In genomic region chr22:50530280-50530856, GRCh38 we compare ENCODE assay signal across 8 cellular contexts. TPM values are rescaled to one million over a fixed set of nuclear protein-coding genes. Genes with fewer than 3 reads are reported as not detected.
DNase-seq lines count a peak whose midpoint lies in the region; ATAC-seq and TF ChIP-seq lines count a peak whose summit lies in the region.

No MANE protein-coding gene starts in this region.

- peaks cover 3% of the 10 kb centered on the region for H3K27me3 Mint-ChIP-seq in activated naive CD4-positive, alpha-beta T cell treated with anti-CD3 and anti-CD28 coated beads, Interleukin-2, amount 10 ng/mL, durations not matched to agents 7 days and 5 days

- no peaks in the 10 kb centered on the region for H3K36me3 Mint-ChIP-seq in activated naive CD4-positive, alpha-beta T cell treated with anti-CD3 and anti-CD28 coated beads, Interleukin-2, amount 10 ng/mL, durations not matched to agents 7 days and 5 days

- no peak for TF ChIP-seq CTCF in 22Rv1 (IDR thresholded peaks at IDR 0.05)
- no peak for TF ChIP-seq CTCF in heart right ventricle (IDR thresholded peaks at IDR 0.05)
- TF ChIP-seq CTCF in prostate gland (IDR thresholded peaks at IDR 0.05) = no peak

- H3K27ac Mint-ChIP-seq in activated naive CD4-positive, alpha-beta T cell treated with anti-CD3 and anti-CD28 coated beads, Interleukin-2, amount 10 ng/mL, durations not matched to agents 7 days and 5 days = peak overlapping the region; percentile 98

- H3K27me3 ChIP-seq in heart right ventricle (peaks cover 3 to 53% (median 25%) of the 10 kb centered on the region in 7 donors), prostate gland (replicated peaks; ENCODE audit: insufficient read depth) (no peaks in the 10 kb centered on the region)

- 1 to 2% methylated on average over 54 to 58 of the region's 58 CpGs for WGBS in heart right ventricle, 2 donors
- WGBS in prostate gland = 2% methylated on average over 33 of the region's 58 CpGs

- H3K27ac ChIP-seq in 22Rv1 = peak overlapping the region; percentile 99
- H3K27ac ChIP-seq in heart right ventricle = peak overlapping the region; percentile 84 to 99 (median 95)
- peak overlapping the region; percentile 65 to 83 for H3K27ac ChIP-seq in prostate gland

- CTCF ChIA-PET in activated naive CD4-positive, alpha-beta T cell treated with anti-CD3 and anti-CD28 coated beads, Interleukin-2, amount 10 ng/mL, durations not matched to agents 7 days and 5 days (lab: Charles Lee) = interaction anchor here (6.1 kb wide), 1 partner anchor 91 kb away, joined by 46 read pairs; no protein-coding TSS in a partner anchor

- H3K4me3 ChIP-seq in heart right ventricle (peak overlapping the region; percentile 40 to 86 (median 71)), prostate gland (peak overlapping the region; percentile 36 to 43)

- intact Hi-C loops in heart right ventricle (cut with DNase I) = loop anchor here in 2 of 10 donors (5.0 kb wide), 1 partner anchor 92 kb away; no protein-coding TSS in a partner anchor
- intact Hi-C loops in prostate gland (cut with DNase I) = no loop called here

- TF ChIP-seq POLR2A in prostate gland (IDR thresholded peaks at IDR 0.05) = peak; percentile 62

- DNase-seq in M059J (ENCODE audit: low read depth) (peak; percentile 81), heart right ventricle (peak; percentile 83 to 88), prostate gland (ENCODE audit: low spot score) (peak; percentile 72), globus pallidus (ENCODE audit: low spot score) (no peak), NCI-H2081 treated with DMSO at 0.1 percent for 48 hours (lab: John Stamatoyannopoulos, UW) (no peak)
- DNase-seq in activated naive CD4-positive, alpha-beta T cell treated with anti-CD3 and anti-CD28 coated beads, Interleukin-2, amount 10 ng/mL, durations not matched to agents 7 days and 5 days = peak; percentile 78

- H3K36me3 ChIP-seq in heart right ventricle (peaks cover 0 to 18% (median 0%) of the 10 kb centered on the region in 9 donors), prostate gland (no peaks in the 10 kb centered on the region)

- ATAC-seq in GM18517 (IDR thresholded peaks at IDR 0.05; ENCODE audit: unreplicated experiment) (peak; percentile 22), heart right ventricle (peak; percentile 23 to 44 (median 34))

- no peaks in the 10 kb centered on the region for H3K9me3 ChIP-seq in heart right ventricle
- no peaks in the 10 kb centered on the region for H3K9me3 ChIP-seq in prostate gland

- no peaks in the 10 kb centered on the region for H3K9me3 Mint-ChIP-seq in activated naive CD4-positive, alpha-beta T cell treated with anti-CD3 and anti-CD28 coated beads, Interleukin-2, amount 10 ng/mL, durations not matched to agents 7 days and 5 days

- peak overlapping the region; percentile 93 for H3K4me3 Mint-ChIP-seq in activated naive CD4-positive, alpha-beta T cell treated with anti-CD3 and anti-CD28 coated beads, Interleukin-2, amount 10 ng/mL, durations not matched to agents 7 days and 5 days

- H3K4me1 Mint-ChIP-seq in activated naive CD4-positive, alpha-beta T cell treated with anti-CD3 and anti-CD28 coated beads, Interleukin-2, amount 10 ng/mL, durations not matched to agents 7 days and 5 days = peaks cover 52% of the 10 kb centered on the region

- H3K4me1 ChIP-seq in heart right ventricle (peaks cover 9 to 68% (median 50%) of the 10 kb centered on the region in 9 donors), prostate gland (replicated peaks) (peaks cover 8% of the 10 kb centered on the region)

RNA-seq across cellular contexts. Expression of gene TYMP, which starts 0.6 kb away (rescaled TPM):
- total RNA-seq in M059J (2014; rRNA removed; shearing (Covaris generic)) = 12.6 and 23.7 TPM in 2 replicates
- 100 to 1,000 TPM in 1 of 10 donors, 10 to 100 TPM in 7, 1 to 10 TPM in 2; 8.4 to 113 (median 12.6) TPM for total RNA-seq in heart right ventricle
- polyA plus RNA-seq in heart right ventricle = 10 to 100 TPM; 23.3 to 65.3 TPM
- 10 to 100 TPM; 35.8 to 42.8 TPM for total RNA-seq in prostate gland

RNA-seq across cellular contexts. Expression of gene SCO2, which starts 5.0 kb away (rescaled TPM):
- 1.6 TPM in 1 of 2 replicates, not detected in the other for total RNA-seq in M059J (2014; rRNA removed; shearing (Covaris generic))
- total RNA-seq in heart right ventricle = 1 to 10 TPM in 2 of 10 donors, under 1 TPM in 2, not detected in 6; 0.57 to 2.8 (median 0.92) TPM
- polyA plus RNA-seq in heart right ventricle = 1 to 10 TPM in 1 of 2 donors, not detected in 1; 2.0 TPM
- total RNA-seq in prostate gland = 1 to 10 TPM; 1.5 to 8.3 TPM

RNA-seq across cellular contexts. Expression of gene KLHDC7B, which starts 15.3 kb away (rescaled TPM):
- 0.02 and 0.37 TPM in 2 replicates for total RNA-seq in M059J (2014; rRNA removed; shearing (Covaris generic))
- 1 to 10 TPM in 1 of 10 donors, under 1 TPM in 3, not detected in 6; 0.11 to 1.3 (median 0.18) TPM for total RNA-seq in heart right ventricle
- polyA plus RNA-seq in heart right ventricle = under 1 TPM in 1 of 2 donors, not detected in 1; 0.10 TPM
- total RNA-seq in prostate gland = under 1 TPM in 1 of 2 donors, not detected in 1; 0.62 TPM

RNA-seq across cellular contexts. Expression of gene NCAPH2, which starts 22.3 kb away (rescaled TPM):
- 46.8 and 50.9 TPM in 2 replicates for total RNA-seq in M059J (2014; rRNA removed; shearing (Covaris generic))
- total RNA-seq in heart right ventricle (10 to 100 TPM; 21.7 to 31.9 (median 26.2) TPM), prostate gland (10 to 100 TPM; 43.7 to 59.6 TPM)
- polyA plus RNA-seq in heart right ventricle = 10 to 100 TPM; 38.0 to 54.8 TPM

RNA-seq across cellular contexts. Expression of gene LMF2, which starts 22.9 kb away (rescaled TPM):
- 31.2 and 59.8 TPM in 2 replicates for total RNA-seq in M059J (2014; rRNA removed; shearing (Covaris generic))
- total RNA-seq in heart right ventricle (10 to 100 TPM; 18.8 to 37.5 (median 22.9) TPM), prostate gland (10 to 100 TPM; 76.6 to 94.3 TPM)
- 10 to 100 TPM; 40.4 to 42.5 TPM for polyA plus RNA-seq in heart right ventricle

Comparison
In these comparisons a context has a peak if more than half of its experiments do, and no peak if none do; other contexts are left out.
1. DNase-seq: peak in M059J (single experiment), activated naive CD4-positive, alpha-beta T cell treated with anti-CD3 and anti-CD28 coated beads, Interleukin-2, amount 10 ng/mL, durations not matched to agents 7 days and 5 days (single experiment), heart right ventricle (2 of 2) and prostate gland (single experiment); none in globus pallidus (single experiment) and NCI-H2081 treated with DMSO at 0.1 percent for 48 hours (single experiment).
2. Peak in every context shown above with its lines, with median percentiles within 50 percentile points of each other: H3K27ac ChIP-seq.